In the genomic region with DNA sequence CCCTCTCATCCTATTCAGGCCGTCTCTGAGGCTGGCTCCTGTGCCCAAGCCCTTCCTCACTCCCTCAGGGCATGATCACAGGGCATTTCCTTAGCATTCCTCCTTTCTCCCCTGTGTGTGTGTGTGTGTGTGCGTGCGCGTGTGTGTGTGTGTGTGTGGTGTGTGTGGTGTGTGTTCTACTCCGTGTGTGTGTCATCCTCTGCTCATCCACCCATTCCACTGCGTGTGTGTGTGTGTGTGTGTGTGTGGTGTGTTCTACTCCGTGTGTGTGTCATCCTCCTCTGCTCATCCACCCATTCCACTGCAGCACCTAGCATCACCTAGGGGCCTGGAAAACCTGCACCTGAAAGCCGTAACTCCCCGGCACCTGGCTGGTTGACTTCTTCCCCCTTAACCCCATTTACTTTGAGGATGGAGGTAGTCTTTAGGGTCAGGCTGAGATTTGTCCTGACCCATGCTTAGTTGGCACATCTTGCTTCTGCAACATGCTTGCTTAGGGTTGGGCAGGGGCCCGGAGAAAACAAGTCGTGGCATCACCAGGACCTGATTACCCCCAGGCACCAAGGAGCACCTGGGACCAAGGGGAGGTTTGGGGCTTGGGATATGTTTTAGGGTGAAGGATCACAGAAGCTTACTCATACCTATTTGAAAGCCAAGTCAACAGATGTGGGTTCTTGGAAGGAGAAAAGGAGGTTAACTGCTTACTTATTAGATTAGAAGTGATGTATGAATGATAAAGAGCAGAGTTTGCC, we compare ENCODE assay signal across 1 cellular context.
TF ChIP-seq lines count a peak whose summit lies in the region.

No MANE protein-coding gene starts in this region.

TF ChIP-seq in H1, 55 proteins besides CTCF, POLR2A, EP300 and RAD21:
- no peak for TF ChIP-seq TEAD4 (IDR thresholded peaks at IDR 0.05; ENCODE audit: low read depth, low read length)
- no peak for TF ChIP-seq EZH2 (IDR thresholded peaks at IDR 0.05; ENCODE audit: low read depth, low read length, severe bottlenecking)
- no peak for TF ChIP-seq KDM1A (IDR thresholded peaks at IDR 0.05; ENCODE audit: borderline replicate concordance, low read length)
- TF ChIP-seq BRCA1 (IDR thresholded peaks at IDR 0.05; ENCODE audit: low read depth, low read length), result no peak
- no peak for TF ChIP-seq CHD1 (IDR thresholded peaks at IDR 0.05; ENCODE audit: low read depth, low read length)
- TF ChIP-seq POU5F1 (IDR thresholded peaks at IDR 0.05; ENCODE audit: low read depth, low read length), result no peak
- no peak for TF ChIP-seq TCF12 (IDR thresholded peaks at IDR 0.05; ENCODE audit: low read depth, low read length)
- TF ChIP-seq MAX (IDR thresholded peaks at IDR 0.05), result no peak
- no peak for TF ChIP-seq SIN3A (conservative IDR thresholded peaks at IDR 0.05 in 1 of 2, IDR thresholded peaks at IDR 0.05 in 1 of 2; ENCODE audit: low read depth in 1 of 2, low read length in 2 of 2)
- TF ChIP-seq, protein P1, sequence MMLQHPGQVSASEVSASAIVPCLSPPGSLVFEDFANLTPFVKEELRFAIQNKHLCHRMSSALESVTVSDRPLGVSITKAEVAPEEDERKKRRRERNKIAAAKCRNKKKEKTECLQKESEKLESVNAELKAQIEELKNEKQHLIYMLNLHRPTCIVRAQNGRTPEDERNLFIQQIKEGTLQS (IDR thresholded peaks at IDR 0.05; ENCODE audit: insufficient read depth, low read depth, low read length), result no peak
- TF ChIP-seq KDM5A (IDR thresholded peaks at IDR 0.05; ENCODE audit: low read length), result no peak
- TF ChIP-seq SP2 (IDR thresholded peaks at IDR 0.05; ENCODE audit: low read length), result no peak
- no peak for TF ChIP-seq SP4 (IDR thresholded peaks at IDR 0.05; ENCODE audit: low read length)
- TF ChIP-seq RBBP5 (IDR thresholded peaks at IDR 0.05; ENCODE audit: borderline replicate concordance, low read depth, low read length), result no peak
- no peak for TF ChIP-seq HDAC2 (IDR thresholded peaks at IDR 0.05; ENCODE audit: borderline replicate concordance in 1 of 2, low read depth in 2 of 2, low read length in 2 of 2)
- TF ChIP-seq POLR2AphosphoS5 (IDR thresholded peaks at IDR 0.05; ENCODE audit: low read depth, low read length), result no peak
- TF ChIP-seq, protein P2, sequence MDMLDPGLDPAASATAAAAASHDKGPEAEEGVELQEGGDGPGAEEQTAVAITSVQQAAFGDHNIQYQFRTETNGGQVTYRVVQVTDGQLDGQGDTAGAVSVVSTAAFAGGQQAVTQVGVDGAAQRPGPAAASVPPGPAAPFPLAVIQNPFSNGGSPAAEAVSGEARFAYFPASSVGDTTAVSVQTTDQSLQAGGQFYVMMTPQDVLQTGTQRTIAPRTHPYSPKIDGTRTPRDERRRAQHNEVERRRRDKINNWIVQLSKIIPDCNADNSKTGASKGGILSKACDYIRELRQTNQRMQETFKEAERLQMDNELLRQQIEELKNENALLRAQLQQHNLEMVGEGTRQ (IDR thresholded peaks at IDR 0.05; ENCODE audit: low read length), result no peak
- TF ChIP-seq YY1 (IDR thresholded peaks at IDR 0.05; ENCODE audit: low read depth, low read length), result no peak
- TF ChIP-seq FOSL1 (IDR thresholded peaks at IDR 0.05; ENCODE audit: insufficient read depth, low read depth, low read length), result no peak
